Comparison of ENCODE assay signal across 8 cellular contexts in genomic region chr3:102229062-102229655, GRCh38.
A peak's percentile ranks its signal among the peaks of the same experiment; 100 is the strongest.
DNase-seq lines count a peak whose midpoint lies in the region; ATAC-seq, FAIRE-seq and TF ChIP-seq lines count a peak whose summit lies in the region.

No MANE protein-coding gene starts in this region.

- 25 to 27% (median 25%) methylated on average over 7 of the region's 7 CpGs for WGBS in small intestine, 3 donors

- ATAC-seq in HG02759 (IDR thresholded peaks at IDR 0.05; ENCODE audit: unreplicated experiment) (peak; percentile 47), GM19467 (IDR thresholded peaks at IDR 0.05; ENCODE audit: unreplicated experiment) (no peak)

- no peaks in the 10 kb centered on the region for H3K36me3 ChIP-seq in small intestine (ENCODE audit: control insufficient read depth in 2 of 2, insufficient read depth in 2 of 2, low read length in 2 of 2)

- no peak overlapping the region for H3K4me3 ChIP-seq in GM12864 (ENCODE audit: low read depth, low read length)
- H3K4me3 ChIP-seq in small intestine (ENCODE audit: low read depth in 1 of 2, low read length in 2 of 2), result no peak overlapping the region

- no peaks in the 10 kb centered on the region for H3K27me3 ChIP-seq in small intestine (ENCODE audit: control insufficient read depth in 2 of 2, insufficient read depth in 2 of 2, low read length in 2 of 2)

- H3K4me1 ChIP-seq in small intestine (ENCODE audit: control insufficient read depth in 2 of 2, insufficient read depth in 1 of 2, low read depth in 1 of 2, low read length in 1 of 2), result no peaks in the 10 kb centered on the region

- FAIRE-seq in small intestine (lab: Jason Lieb, UNC), result no peak

- no peak overlapping the region for H3K27ac ChIP-seq in small intestine (ENCODE audit: low read depth in 1 of 2, low read length in 1 of 2)

- peak; percentile 86 for TF ChIP-seq CTCF in GM12864 (IDR thresholded peaks at IDR 0.05; ENCODE audit: low read depth, low read length, missing control alignments)

- no peaks in the 10 kb centered on the region for H3K9me3 ChIP-seq in small intestine (ENCODE audit: control insufficient read depth, low read depth)

- DNase-seq in GM12864 (ENCODE audit: low read depth) (peak; percentile 51), NCI-H187 (lab: John Stamatoyannopoulos, UW) (peak; percentile 29 to 66), T-helper 2 cell (peak in 4 of 5 experiments; percentile 48 to 76 (median 55)), anterior cingulate cortex (lab: John Stamatoyannopoulos, UW) (peak in 54 of 58 donors; percentile 6 to 85 (median 54)), hippocampal formation (lab: John Stamatoyannopoulos, UW) (peak; percentile 78 to 82), small intestine (peak; percentile 86)
